8 cellular contexts compared by ENCODE assay signal in genomic region chr22:43060213-43060612, GRCh38. TPM values are rescaled to one million over a fixed set of nuclear protein-coding genes. Genes with fewer than 3 reads are reported as not detected.
DNase-seq lines count a peak whose midpoint lies in the region; ATAC-seq and TF ChIP-seq lines count a peak whose summit lies in the region.

No MANE protein-coding gene starts in this region.

- H3K36me3 ChIP-seq in SJCRH30 (no peaks in the 10 kb centered on the region), neural cell (ENCODE audit: insufficient read depth, low read length) (no peaks in the 10 kb centered on the region)

- TF ChIP-seq EP300 in neural cell (conservative IDR thresholded peaks at IDR 0.05; ENCODE audit: poor library complexity, severe bottlenecking) = no peak

- H2AFZ ChIP-seq in neural cell (ENCODE audit: low read depth, low read length) = no peak overlapping the region

- H3K4me2 ChIP-seq in neural cell (ENCODE audit: low read length) = no peak overlapping the region

- H3K9me2 ChIP-seq in neural cell (ENCODE audit: insufficient read depth, low read length) = no peaks in the 10 kb centered on the region

- H4K20me1 ChIP-seq in neural cell (ENCODE audit: insufficient read depth) = no peaks in the 10 kb centered on the region

- no peaks in the 10 kb centered on the region for H3K9me3 ChIP-seq in SJCRH30 (replicated peaks)
- H3K9me3 ChIP-seq in neural cell (ENCODE audit: low read length) = no peaks in the 10 kb centered on the region

- no peaks in the 10 kb centered on the region for H3F3A ChIP-seq in neural cell (ENCODE audit: insufficient read depth, low read length, poor library complexity, severe bottlenecking)

- H3K4me1 ChIP-seq in SJCRH30 = no peaks in the 10 kb centered on the region

- H3K9ac ChIP-seq in neural cell (ENCODE audit: low read length) = no peak overlapping the region

- no peak overlapping the region for H3K4me3 ChIP-seq in SJCRH30
- H3K4me3 ChIP-seq in cardiac fibroblast (replicated peaks in 1 of 2; ENCODE audit: low read depth in 2 of 2, low read length in 2 of 2) = no peak overlapping the region
- H3K4me3 ChIP-seq in neural cell (ENCODE audit: low read length) = no peak overlapping the region

- no peak overlapping the region for H3K27ac ChIP-seq in SJCRH30
- no peak overlapping the region for H3K27ac ChIP-seq in neural cell (ENCODE audit: low read length)

- TF ChIP-seq CTCF in GM10248 (IDR thresholded peaks at IDR 0.05; ENCODE audit: control extremely low read depth, extremely low read depth, low read depth, missing control alignments) (peak; percentile 49), cardiac fibroblast (IDR thresholded peaks at IDR 0.05; ENCODE audit: low read depth, low read length) (peak; percentile 77), neural cell (IDR thresholded peaks at IDR 0.05; ENCODE audit: poor library complexity, severe bottlenecking) (peak; percentile 36)

- CTCF ChIA-PET in GM10248 (lab: Yijun Ruan, JAX) = interaction anchor here (0.6 to 1.9 kb wide), 13 partner anchors 9 to 437 kb away, joined by 3 to 8 read pairs (median 4); no protein-coding TSS in a partner anchor

- no peaks in the 10 kb centered on the region for H3K27me3 ChIP-seq in SJCRH30
- H3K27me3 ChIP-seq in neural cell (ENCODE audit: insufficient read depth, low read depth, low read length) = no peaks in the 10 kb centered on the region

- DNase-seq in A172 (ENCODE audit: low spot score) (peak; percentile 4), GM10248 (ENCODE audit: extremely low spot score) (peak; percentile 52), SJCRH30 (peak; percentile 70 to 78), cardiac fibroblast (ENCODE audit: low read depth in 2 of 2) (peak; percentile 14 to 21), SIG-M5 treated with dmso at 0.1 percent for 504 hours (lab: John Stamatoyannopoulos, UW; ENCODE audit: unreplicated experiment) (no peak), dedifferentiated amniotic fluid mesenchymal stem cell (ENCODE audit: extremely low spot score) (no peak)

- no peaks in the 10 kb centered on the region for H3K79me2 ChIP-seq in neural cell (replicated peaks; ENCODE audit: insufficient read depth, low read length)

- POLR2A ChIA-PET in GM10248 (lab: Yijun Ruan, JAX) = no interaction called here

- TF ChIP-seq RAD21 in neural cell (conservative IDR thresholded peaks at IDR 0.05) = peak; percentile 21

- no peak for ATAC-seq in HG02981 (IDR thresholded peaks at IDR 0.05; ENCODE audit: unreplicated experiment)

TF ChIP-seq in neural cell, 6 proteins besides CTCF, POLR2A, EP300 and RAD21:
- TF ChIP-seq REST (IDR thresholded peaks at IDR 0.05; ENCODE audit: borderline replicate concordance) (no peak), SMC3 (conservative IDR thresholded peaks at IDR 0.05; ENCODE audit: poor library complexity) (peak; percentile 27)

RNA-seq across cellular contexts. Expression of gene TTLL1, which starts 29.0 kb away (rescaled TPM):
- 4.7 and 6.6 TPM in 2 replicates for total RNA-seq in A172 (2014; rRNA removed; shearing (Covaris generic))
- total RNA-seq in SJCRH30 (2014; rRNA removed; shearing (Covaris generic)) = 2.8 and 2.9 TPM in 2 replicates
- polyA plus RNA-seq in neural cell = 36.3 and 41.8 TPM in 2 replicates
- 45.0 and 52.6 TPM in 2 replicates for polyA minus RNA-seq in neural cell

RNA-seq across cellular contexts. Expression of gene PACSIN2, which starts 45.3 kb away (rescaled TPM):
- total RNA-seq in A172 (2014; rRNA removed; shearing (Covaris generic)) = 31.4 and 35.9 TPM in 2 replicates
- total RNA-seq in SJCRH30 (2014; rRNA removed; shearing (Covaris generic)) = 78.3 and 78.5 TPM in 2 replicates
- 45.8 and 47.2 TPM in 2 replicates for polyA plus RNA-seq in neural cell
- 38.5 and 39.0 TPM in 2 replicates for polyA minus RNA-seq in neural cell

RNA-seq across cellular contexts. Expression of gene BIK, which starts 50.3 kb away (rescaled TPM):
- total RNA-seq in A172 (2014; rRNA removed; shearing (Covaris generic)) = 6.3 and 8.6 TPM in 2 replicates
- total RNA-seq in SJCRH30 (2014; rRNA removed; shearing (Covaris generic)) = 0.14 TPM in 1 of 2 replicates, not detected in the other
- polyA plus RNA-seq in neural cell = 1.5 and 3.1 TPM in 2 replicates
- 1.5 TPM in 1 of 2 replicates, not detected in the other for polyA minus RNA-seq in neural cell

Comparison
In these comparisons a context has a peak if more than half of its experiments do, and no peak if none do; other contexts are left out.
1. DNase-seq: peak in A172 (single experiment), GM10248 (single experiment), SJCRH30 (2 of 2) and cardiac fibroblast (2 of 2); none in SIG-M5 treated with dmso at 0.1 percent for 504 hours (single experiment) and dedifferentiated amniotic fluid mesenchymal stem cell (single experiment).
2. Peak in every context shown above with its lines, with median percentiles within 50 percentile points of each other: CTCF ChIP-seq.